ENCODE assay signal across 19 cellular contexts in the genomic region with DNA sequence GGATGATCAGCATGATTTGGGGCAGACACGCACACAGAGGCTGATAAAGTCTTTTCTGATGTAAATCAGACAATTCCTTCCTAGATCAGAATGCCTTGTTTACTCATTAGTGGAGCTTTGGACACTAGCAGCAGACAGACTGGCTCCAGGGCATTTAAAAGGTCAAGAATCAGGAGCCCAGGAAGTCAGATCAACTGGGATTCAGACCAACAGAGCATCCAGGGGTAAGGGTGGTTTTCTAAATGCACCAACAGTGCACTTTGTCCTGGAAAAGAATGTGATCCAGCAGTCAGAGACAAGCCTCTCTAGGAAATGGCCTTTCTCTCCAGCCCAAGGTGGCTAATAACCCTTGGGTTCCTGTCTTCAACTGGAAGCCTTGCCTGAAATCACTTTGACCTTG.
DNase-seq lines count a peak whose midpoint lies in the region; ATAC-seq and TF ChIP-seq lines count a peak whose summit lies in the region.
"Had no signal": no experiment of that assay in that cellular context is flagged by ENCODE, and none has a peak within 500 bp of the region (broad histone marks: within the 10 kb centered on the region; RNA-seq: fewer than 3 reads in every experiment).

No MANE protein-coding gene starts in this region.

- H3K36me3 ChIP-seq in PC-3 (ENCODE audit: low read depth, low read length) = no peaks in the 10 kb centered on the region
- H3K36me3 ChIP-seq in mesendoderm (ENCODE audit: control insufficient read depth, insufficient read depth, low read length) = no peaks in the 10 kb centered on the region
- no peaks in the 10 kb centered on the region for H3K36me3 ChIP-seq in uterus
- H3K36me3 ChIP-seq: neutrophil, vagina had no signal

- H3K79me2 ChIP-seq in H9 (ENCODE audit: insufficient read depth, low read length) (no peaks in the 10 kb centered on the region), PC-3 (ENCODE audit: low read length) (no peaks in the 10 kb centered on the region), mesendoderm (ENCODE audit: control insufficient read depth, insufficient read depth, low read length) (no peaks in the 10 kb centered on the region)

- H2AK5ac ChIP-seq in H9 (ENCODE audit: insufficient read length, low read length) (no peak overlapping the region), mesendoderm (ENCODE audit: low read length) (no peak overlapping the region)

- no peak overlapping the region; a peak in 1 of 5 replicates for H3K4me3 Mint-ChIP-seq in H9
- H3K4me3 Mint-ChIP-seq: CD4-positive, alpha-beta memory T cell; stimulated activated naive CD8-positive, alpha-beta T cell treated with anti-CD3 and anti-CD28 coated beads, Interleukin-15, amount 100 ng/mL, for 72 hours had no signal

- H3K18ac ChIP-seq in H9 (ENCODE audit: insufficient read length, low read depth, low read length) (peak overlapping the region; percentile 15), mesendoderm (ENCODE audit: low read length) (no peak overlapping the region)

- H3K56ac ChIP-seq in H9 (ENCODE audit: insufficient read length, low read depth, low read length) (no peak overlapping the region), mesendoderm (ENCODE audit: low read length) (no peak overlapping the region)

- no peak for TF ChIP-seq POLR2A in uterus (IDR thresholded peaks at IDR 0.05)

- ATAC-seq in PC-3 = peak; percentile 31
- ATAC-seq: stimulated activated naive CD8-positive, alpha-beta T cell treated with anti-CD3 and anti-CD28 coated beads, Interleukin-15, amount 100 ng/mL, for 72 hours had no signal

- no peak overlapping the region for H3T11ph ChIP-seq in H9 (ENCODE audit: low read length)

- H3K14ac ChIP-seq in H9 (ENCODE audit: insufficient read depth, low read length) = no peak overlapping the region; the same call in 1 of the 2 replicates

- intact Hi-C loops in PC-3 (cut with micrococcal nuclease) (no loop called here), uterus (cut with DNase I; ENCODE audit: low total_unique reads) (no loop called here), posterior cingulate gyrus (cut with DNase I) (no loop called here)

- no peaks in the 10 kb centered on the region for H3K27me3 Mint-ChIP-seq in H9 (ENCODE audit: low read depth)

- peaks cover 5% of the 10 kb centered on the region for H3F3A ChIP-seq in PC-3 (ENCODE audit: low read length, unreplicated experiment)

- H3K9ac ChIP-seq in H9 (ENCODE audit: extremely low read depth, insufficient read length, low read length) (no peak overlapping the region), PC-3 (ENCODE audit: low read length) (peak overlapping the region; percentile 74), mesendoderm (ENCODE audit: low read length) (no peak overlapping the region)
- H3K9ac ChIP-seq: KMS-11 had no signal

- no peaks in the 10 kb centered on the region for H3K9me3 Mint-ChIP-seq in H9
- H3K9me3 Mint-ChIP-seq: stimulated activated naive CD8-positive, alpha-beta T cell treated with anti-CD3 and anti-CD28 coated beads, Interleukin-15, amount 100 ng/mL, for 72 hours had no signal

- H3K23ac ChIP-seq in H9 (ENCODE audit: insufficient read length, low read depth, low read length) = no peak overlapping the region
- no peak overlapping the region for H3K23ac ChIP-seq in mesendoderm (ENCODE audit: low read length)

- H3K4ac ChIP-seq in H9 (ENCODE audit: low read depth, low read length) (no peak overlapping the region), mesendoderm (ENCODE audit: low read depth, low read length) (no peak overlapping the region)

- no peak overlapping the region for H2BK5ac ChIP-seq in H9 (ENCODE audit: insufficient read length, low read length)
- H2BK5ac ChIP-seq in mesendoderm (ENCODE audit: low read length) = no peak overlapping the region

- H3K27ac Mint-ChIP-seq in H9 = peak overlapping the region; percentile 89 to 96 (median 93); a peak in 6 of 7 replicates
- H3K27ac Mint-ChIP-seq: CD4-positive, alpha-beta memory T cell; stimulated activated naive CD8-positive, alpha-beta T cell treated with anti-CD3 and anti-CD28 coated beads, Interleukin-15, amount 100 ng/mL, for 72 hours had no signal

- H3K9me2 ChIP-seq in PC-3 (replicated peaks; ENCODE audit: low read length) = no peaks in the 10 kb centered on the region

- no peak overlapping the region for H2BK15ac ChIP-seq in H9 (ENCODE audit: low read depth, low read length)
- no peak overlapping the region for H2BK15ac ChIP-seq in mesendoderm (replicated peaks; ENCODE audit: low read depth)

- POLR2A ChIA-PET in PC-3 (lab: Charles Lee; ENCODE audit: unreplicated experiment) = no interaction called here

- no CpG with 5 or more reads among the region's 1 CpG for WGBS in H9 (ENCODE audit: extremely low coverage, insufficient read length, low lambda C conversion rate)
- WGBS in mesendoderm (ENCODE audit: extremely low coverage, insufficient coverage, low lambda C conversion rate) = no CpG with 5 or more reads among the region's 1 CpG

- CTCF ChIA-PET in PC-3 (lab: Charles Lee) = no interaction called here

- H4K20me1 ChIP-seq in H9 (ENCODE audit: control insufficient read depth, insufficient read depth, insufficient read length) (no peaks in the 10 kb centered on the region), PC-3 (ENCODE audit: low read length) (no peaks in the 10 kb centered on the region)

- no peak overlapping the region for H4K8ac ChIP-seq in H9 (replicated peaks; ENCODE audit: insufficient read length, low read depth, low read length)
- no peak overlapping the region for H4K8ac ChIP-seq in mesendoderm (ENCODE audit: low read depth, low read length)

- no peak for TF ChIP-seq CTCF in H9 (conservative IDR thresholded peaks at IDR 0.05)
- TF ChIP-seq CTCF in PC-3 (conservative IDR thresholded peaks at IDR 0.05; ENCODE audit: low read depth, low read length) = no peak
- TF ChIP-seq CTCF in uterus (IDR thresholded peaks at IDR 0.05) = no peak

- H3K4me3 ChIP-seq in PC-3 (ENCODE audit: low read length) = peak overlapping the region; percentile 45
- H3K4me3 ChIP-seq in mesendoderm (ENCODE audit: low read length) = no peak overlapping the region
- no peak overlapping the region for H3K4me3 ChIP-seq in uterus
- H3K4me3 ChIP-seq: vagina had no signal

- peak overlapping the region; percentile 17 for H2BK12ac ChIP-seq in H9 (ENCODE audit: insufficient read length, low read depth, low read length)

- H4K5ac ChIP-seq in H9 (ENCODE audit: insufficient read length, low read depth, low read length) (no peak overlapping the region), mesendoderm (ENCODE audit: low read length) (no peak overlapping the region)

- H3K9me3 ChIP-seq in H9 (ENCODE audit: control insufficient read depth, low read depth, low read length) (no peaks in the 10 kb centered on the region), PC-3 (ENCODE audit: low read length) (no peaks in the 10 kb centered on the region), uterus (no peaks in the 10 kb centered on the region)
- H3K9me3 ChIP-seq: neutrophil, vagina had no signal

- H3K27ac ChIP-seq in H9 (ENCODE audit: insufficient read length, low read depth, low read length) (peak overlapping the region; percentile 75), PC-3 (ENCODE audit: low read length) (peak overlapping the region; percentile 96), mesendoderm (ENCODE audit: low read depth, low read length) (no peak overlapping the region), uterus (no peak overlapping the region)
- H3K27ac ChIP-seq: KMS-11, neutrophil, vagina had no signal

- no peak overlapping the region for H2AFZ ChIP-seq in H9 (ENCODE audit: low read length)
- H2AFZ ChIP-seq in PC-3 (ENCODE audit: low read length) = no peak overlapping the region

- H3K79me1 ChIP-seq in H9 (ENCODE audit: insufficient read depth, low read depth, low read length, poor library complexity, severe bottlenecking) (no peaks in the 10 kb centered on the region), mesendoderm (ENCODE audit: low read length) (no peaks in the 10 kb centered on the region)

- no peak overlapping the region for H3K4me2 ChIP-seq in H9 (ENCODE audit: insufficient read depth, insufficient read length, low read length)
- H3K4me2 ChIP-seq in PC-3 (ENCODE audit: low read length) = peak overlapping the region; percentile 83
- H3K4me2 ChIP-seq in mesendoderm (ENCODE audit: low read length) = no peak overlapping the region
- H3K4me2 ChIP-seq: KMS-11 had no signal

- BruUV-seq in PC-3 (replicated peaks; lab: Mats Ljungman, UMichigan) = no TSS peak

- H2BK20ac ChIP-seq in H9 (ENCODE audit: low read depth, low read length, poor library complexity, severe bottlenecking) = no peak overlapping the region

- DNase-seq in COLO668 (lab: John Stamatoyannopoulos, UW; ENCODE audit: unreplicated experiment) (peak; percentile 37), H9 (no peak), PC-3 (peak; percentile 40), mesendoderm (peak; percentile 49), uterus (no peak), posterior cingulate gyrus (no peak), SHP77 (lab: John Stamatoyannopoulos, UW) (no peak)
- DNase-seq in stimulated activated naive CD4-positive, alpha-beta T cell (lab: John Stamatoyannopoulos, UW) = no peak
- DNase-seq: activated naive CD4-positive, alpha-beta T cell treated with anti-CD3 and anti-CD28 coated beads, Interleukin-2, amount 50 U/mL, for 16 hours; activated T-cell treated with anti-CD3 and anti-CD28 coated beads, Interleukin-2, amount 50 U/mL, for 48 hours; CD4-positive, alpha-beta memory T cell; hippocampal formation; NCI-H226; right cardiac atrium; Right ventricle myocardium superior; stimulated activated naive CD8-positive, alpha-beta T cell treated with anti-CD3 and anti-CD28 coated beads, Interleukin-15, amount 100 ng/mL, for 72 hours had no signal

- H3K36me3 Mint-ChIP-seq in H9 (ENCODE audit: insufficient read depth in 1 of 3, low read depth in 3 of 3) = no peaks in the 10 kb centered on the region; a peak in 2 of 7 replicates
- H3K36me3 Mint-ChIP-seq: CD4-positive, alpha-beta memory T cell had no signal

- peaks cover 38 to 47% of the 10 kb centered on the region in 2 experiments for H3K4me1 Mint-ChIP-seq in H9
- H3K4me1 Mint-ChIP-seq: CD4-positive, alpha-beta memory T cell; stimulated activated naive CD8-positive, alpha-beta T cell treated with anti-CD3 and anti-CD28 coated beads, Interleukin-15, amount 100 ng/mL, for 72 hours had no signal

- H3K27me3 ChIP-seq in H9 (ENCODE audit: insufficient read depth, low read length) (no peaks in the 10 kb centered on the region), PC-3 (ENCODE audit: low read length) (no peaks in the 10 kb centered on the region), mesendoderm (ENCODE audit: insufficient read depth, low read length, poor library complexity) (no peaks in the 10 kb centered on the region), uterus (no peaks in the 10 kb centered on the region)
- H3K27me3 ChIP-seq: vagina had no signal

- H3K23me2 ChIP-seq in H9 (ENCODE audit: insufficient read length, low read depth, low read length, poor library complexity, severe bottlenecking) = no peaks in the 10 kb centered on the region

- H3K4me1 ChIP-seq in H9 (ENCODE audit: insufficient read depth, low read length) (peaks cover 21% of the 10 kb centered on the region; the same call in 1 of the 2 replicates), PC-3 (ENCODE audit: insufficient read depth, low read length) (peaks cover 36% of the 10 kb centered on the region), mesendoderm (ENCODE audit: control insufficient read depth, low read depth, low read length) (peaks cover 7% of the 10 kb centered on the region), uterus (no peaks in the 10 kb centered on the region)

- H4K91ac ChIP-seq in H9 (ENCODE audit: insufficient read length, low read depth, low read length) = no peak overlapping the region

- no peak overlapping the region for H2BK120ac ChIP-seq in H9 (ENCODE audit: low read depth, low read length, poor library complexity, severe bottlenecking)
- H2BK120ac ChIP-seq in mesendoderm (ENCODE audit: low read depth, low read length) = no peak overlapping the region

Comparison
In these comparisons a context has a peak if more than half of its experiments do, and no peak if none do; other contexts are left out.
1. DNase-seq: peak in COLO668 (single experiment), PC-3 (single experiment) and mesendoderm (single experiment); none in H9 (single experiment), uterus (0 of 2), posterior cingulate gyrus (0 of 10), stimulated activated naive CD4-positive, alpha-beta T cell (0 of 6) and SHP77 (0 of 2).
2. H3K27ac ChIP-seq: peak in H9 (single experiment) and PC-3 (single experiment); none in mesendoderm (single experiment) and uterus (0 of 2).